In the genomic region with DNA sequence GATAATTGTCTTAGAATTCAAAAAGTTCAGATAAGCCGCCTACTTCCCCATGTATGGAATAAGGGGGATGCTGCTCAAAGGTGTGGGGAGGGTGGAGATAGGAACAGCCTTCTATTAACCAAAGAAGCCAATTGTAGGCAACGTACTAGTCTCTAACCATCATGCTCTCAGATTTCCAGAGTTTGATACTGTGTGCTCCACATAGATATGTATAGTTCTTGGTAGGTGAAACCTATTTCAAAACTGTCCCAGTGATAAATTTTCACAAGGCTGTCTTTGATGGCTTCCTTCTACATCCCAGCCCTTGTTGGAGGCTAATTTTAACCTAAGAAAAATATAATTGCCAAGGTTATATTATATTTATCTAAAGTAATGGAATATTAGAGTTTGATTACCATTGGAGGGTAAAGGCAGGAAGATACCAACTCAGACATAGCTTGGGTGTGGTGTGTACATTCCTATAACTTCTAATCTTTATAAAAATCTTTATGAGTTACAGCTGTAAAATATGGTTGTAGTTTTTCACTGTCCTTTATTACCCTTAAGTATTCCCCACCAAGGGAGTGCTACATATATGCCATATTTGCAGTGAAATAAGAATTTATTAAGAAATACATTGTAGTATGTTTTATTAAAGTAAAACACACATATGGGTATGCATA, we compare ENCODE assay signal across 15 cellular contexts.
A peak's percentile ranks its signal among the peaks of the same experiment; 100 is the strongest.
DNase-seq lines count a peak whose midpoint lies in the region; ATAC-seq and TF ChIP-seq lines count a peak whose summit lies in the region.
"Had no signal": no experiment of that assay in that cellular context is flagged by ENCODE, and none has a peak within 500 bp of the region (broad histone marks: within the 10 kb centered on the region; RNA-seq: fewer than 3 reads in every experiment).

No MANE protein-coding gene starts in this region.

- H4K20me1 ChIP-seq in PC-9 (ENCODE audit: insufficient read depth): no peaks in the 10 kb centered on the region
- H4K20me1 ChIP-seq: BLaER1 treated with 17β-estradiol and CSF1 and Interleukin-3, amounts not matched to agents 10 nM and 100 nM had no signal

- TF ChIP-seq CTCF in LNCaP clone FGC (IDR thresholded peaks at IDR 0.05; ENCODE audit: control insufficient read depth, extremely low read depth, insufficient read depth): no peak
- no peak for TF ChIP-seq CTCF in body of pancreas (IDR thresholded peaks at IDR 0.05)
- TF ChIP-seq CTCF in mucosa of descending colon (IDR thresholded peaks at IDR 0.05): no peak
- TF ChIP-seq CTCF in transverse colon (IDR thresholded peaks at IDR 0.05): no peak
- TF ChIP-seq CTCF in PC-9 (conservative IDR thresholded peaks at IDR 0.05): no peak

- no peak overlapping the region for H3K27ac ChIP-seq in body of pancreas
- H3K27ac ChIP-seq in transverse colon: peak overlapping the region; percentile 48 to 66 (median 64)
- H3K27ac ChIP-seq in PC-9: no peak overlapping the region
- H3K27ac ChIP-seq: BLaER1 treated with 17β-estradiol and CSF1 and Interleukin-3, amounts not matched to agents 10 nM and 100 nM had no signal

- H3K36me3 ChIP-seq in body of pancreas (replicated peaks in 1 of 2; ENCODE audit: insufficient read depth in 1 of 2, low read depth in 2 of 2): no peaks in the 10 kb centered on the region
- no peaks in the 10 kb centered on the region for H3K36me3 ChIP-seq in mucosa of descending colon (ENCODE audit: low read depth)
- H3K36me3 ChIP-seq in transverse colon: no peaks in the 10 kb centered on the region
- no peaks in the 10 kb centered on the region for H3K36me3 ChIP-seq in PC-9 (ENCODE audit: low read depth)
- H3K36me3 ChIP-seq: BLaER1 treated with 17β-estradiol and CSF1 and Interleukin-3, amounts not matched to agents 10 nM and 100 nM had no signal

- peak; percentile 4 for ATAC-seq in body of pancreas
- ATAC-seq in mucosa of descending colon: peak; percentile 88
- no peak for ATAC-seq in esophagus mucosa
- ATAC-seq: CD8-positive, alpha-beta T cell; HCT116 had no signal

- BruUV-seq in PC-9 (replicated peaks; lab: Mats Ljungman, UMichigan): no TSS peak

- peak; percentile 27 for DNase-seq in LNCaP clone FGC (ENCODE audit: low read depth)
- DNase-seq in body of pancreas: no peak
- no peak for DNase-seq in mucosa of descending colon
- no peak for DNase-seq in transverse colon
- DNase-seq in PC-9: no peak
- DNase-seq in NAMALWA (ENCODE audit: low spot score): no peak
- DNase-seq: Calu3; CD8-positive, alpha-beta T cell; DMS79 treated with DMSO at 0.1 percent for 48 hours; GF-D8; GOT3; H7 had no signal

- no peaks in the 10 kb centered on the region for H3F3A ChIP-seq in PC-9 (ENCODE audit: insufficient read depth, low read depth)

- H3K4me1 ChIP-seq in body of pancreas (no peaks in the 10 kb centered on the region), mucosa of descending colon (ENCODE audit: low read depth) (peaks cover 16% of the 10 kb centered on the region), transverse colon (peaks cover 0 to 50% (median 9%) of the 10 kb centered on the region in 4 donors), PC-9 (replicated peaks; ENCODE audit: insufficient read depth) (no peaks in the 10 kb centered on the region)
- H3K4me1 ChIP-seq: BLaER1 treated with 17β-estradiol and CSF1 and Interleukin-3, amounts not matched to agents 10 nM and 100 nM had no signal

- TF ChIP-seq POLR2A in body of pancreas (IDR thresholded peaks at IDR 0.05): no peak
- no peak for TF ChIP-seq POLR2A in transverse colon (IDR thresholded peaks at IDR 0.05)

- H3K4me3 ChIP-seq in LNCaP clone FGC (ENCODE audit: low read depth, low read length) (no peak overlapping the region), body of pancreas (no peak overlapping the region), mucosa of descending colon (no peak overlapping the region), transverse colon (no peak overlapping the region), PC-9 (no peak overlapping the region)
- H3K4me3 ChIP-seq: BLaER1 treated with 17β-estradiol and CSF1 and Interleukin-3, amounts not matched to agents 10 nM and 100 nM had no signal

- no peaks in the 10 kb centered on the region for H3K9me2 ChIP-seq in PC-9 (ENCODE audit: insufficient read depth)

- H3K27me3 ChIP-seq in body of pancreas: no peaks in the 10 kb centered on the region
- H3K27me3 ChIP-seq in transverse colon: no peaks in the 10 kb centered on the region
- H3K27me3 ChIP-seq in PC-9 (ENCODE audit: insufficient read depth, low read depth): no peaks in the 10 kb centered on the region
- H3K27me3 ChIP-seq: BLaER1 treated with 17β-estradiol and CSF1 and Interleukin-3, amounts not matched to agents 10 nM and 100 nM had no signal

- in situ Hi-C loops in transverse colon (cut with MboI; ENCODE audit: low pct_ligation_motif_present in 1 of 4, low pct_unique_long_range_greater_than_20kb in 1 of 4, low sequenced_read_pairs in 3 of 4): no loop called here

- intact Hi-C loops in body of pancreas (cut with DNase I) (no loop called here), mucosa of descending colon (cut with DNase I, micrococcal nuclease) (no loop called here), transverse colon (cut with DNase I; ENCODE audit: low total_unique reads) (no loop called here), PC-9 (cut with micrococcal nuclease; ENCODE audit: unreplicated experiment) (no loop called here)

- H3K9me3 ChIP-seq in body of pancreas: no peaks in the 10 kb centered on the region
- no peaks in the 10 kb centered on the region for H3K9me3 ChIP-seq in mucosa of descending colon
- H3K9me3 ChIP-seq in transverse colon: no peaks in the 10 kb centered on the region
- H3K9me3 ChIP-seq in PC-9 (ENCODE audit: insufficient read depth, low read depth): no peaks in the 10 kb centered on the region

- H3K4me2 ChIP-seq in PC-9: no peak overlapping the region
- H3K4me2 ChIP-seq: BLaER1 treated with 17β-estradiol and CSF1 and Interleukin-3, amounts not matched to agents 10 nM and 100 nM had no signal

- no peak for TF ChIP-seq EP300 in transverse colon (IDR thresholded peaks at IDR 0.05; ENCODE audit: low read depth)

- H2AFZ ChIP-seq in PC-9: no peak overlapping the region

- 74 to 89% methylated on average over 2 of the region's 2 CpGs for WGBS in body of pancreas, 2 donors
- 50 to 70% methylated on average over 1 to 2 of the region's 2 CpGs for WGBS in transverse colon (ENCODE audit: low coverage in 1 of 2), 2 donors

- CTCF ChIA-PET in PC-9 (lab: Charles Lee): no interaction called here

- no peaks in the 10 kb centered on the region for H3K79me2 ChIP-seq in PC-9 (ENCODE audit: low read depth)

- POLR2A ChIA-PET in PC-9 (lab: Charles Lee; ENCODE audit: unreplicated experiment): no interaction called here

Comparison
In these comparisons a context has a peak if more than half of its experiments do, and no peak if none do; other contexts are left out.
1. H3K27ac ChIP-seq: peak in transverse colon (4 of 4); none in body of pancreas (0 of 4) and PC-9 (single experiment).